Comparison of ENCODE assay signal across 2 cellular contexts in the genomic region with DNA sequence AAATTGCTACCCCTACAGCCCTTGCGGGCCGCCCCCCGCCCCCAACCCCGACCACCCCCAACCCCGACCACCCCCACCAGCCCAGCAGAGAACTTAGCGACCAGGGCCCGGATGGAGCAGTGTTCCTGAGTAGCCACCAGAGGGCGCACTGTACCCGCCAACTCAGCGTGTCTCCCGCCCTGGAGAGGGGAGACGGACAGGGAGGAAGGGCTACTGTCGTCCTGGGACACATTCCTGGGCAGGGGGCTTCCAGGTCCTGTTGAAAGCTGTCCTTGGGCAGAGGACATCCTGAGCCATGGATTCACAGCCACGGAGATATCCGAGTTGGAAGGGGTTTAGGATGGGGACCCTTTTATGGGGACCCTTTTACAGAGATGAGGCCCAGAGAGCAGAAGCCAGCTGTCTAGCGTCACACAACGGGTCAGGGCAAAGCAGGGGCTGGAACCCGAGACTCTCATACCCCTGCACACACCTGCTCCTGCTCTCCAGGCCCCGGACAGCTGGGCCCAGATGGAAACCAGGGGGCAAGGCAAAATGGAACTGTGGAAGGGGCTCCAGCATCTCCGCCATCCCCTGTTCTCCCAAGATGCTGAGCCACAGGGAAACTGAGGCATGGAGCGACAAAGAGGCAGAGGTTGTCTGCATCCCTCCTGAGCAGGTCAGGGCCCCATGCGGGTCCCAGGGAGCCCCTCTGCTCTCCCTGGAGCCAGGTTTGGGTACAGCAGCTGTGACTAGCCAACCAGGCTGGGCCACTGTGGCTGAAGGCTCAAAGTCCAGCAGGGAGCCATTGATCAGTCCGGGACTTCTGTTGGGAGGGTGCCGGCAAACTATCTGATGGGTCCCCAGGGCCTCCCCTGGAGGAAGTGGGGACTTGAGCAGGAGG.
TF ChIP-seq lines count a peak whose summit lies in the region.

No MANE protein-coding gene starts in this region.

TF ChIP-seq in HEK293, 187 proteins besides CTCF, POLR2A, EP300 and RAD21 (continued from another document):
- no peak for TF ChIP-seq ZNF2 (tag by site-specific recombination; IDR thresholded peaks at IDR 0.05)
- TF ChIP-seq ZNF76 (tag by site-specific recombination; IDR thresholded peaks at IDR 0.05; ENCODE audit: borderline replicate concordance, low read depth): no peak
- TF ChIP-seq ZNF311 (tag by site-specific recombination; IDR thresholded peaks at IDR 0.05; ENCODE audit: borderline replicate concordance): no peak
- no peak for TF ChIP-seq SP2 (tag by site-specific recombination; IDR thresholded peaks at IDR 0.05)
- TF ChIP-seq ZNF341 (tag by site-specific recombination; IDR thresholded peaks at IDR 0.05; ENCODE audit: low read depth): peak; percentile 49; the same call in 1 of the 2 replicates
- no peak for TF ChIP-seq ZNF366 (tag by site-specific recombination; conservative IDR thresholded peaks at IDR 0.05)

TF ChIP-seq in HepG2, 621 proteins besides CTCF, POLR2A, EP300 and RAD21 (continued from another document and continues in another):
- TF ChIP-seq ZNF513 (CRISPR knock-in tag; conservative IDR thresholded peaks at IDR 0.05) (no peak), RBFOX2 (IDR thresholded peaks at IDR 0.05; ENCODE audit: low read depth, low read length) (no peak), ZNF550 (CRISPR knock-in tag; IDR thresholded peaks at IDR 0.05; ENCODE audit: borderline replicate concordance) (no peak), NCOR1 (IDR thresholded peaks at IDR 0.05; ENCODE audit: borderline replicate concordance, low read length) (peak; percentile 79), KDM3A (CRISPR knock-in tag; IDR thresholded peaks at IDR 0.05; ENCODE audit: low read depth) (peak; percentile 42; the same call in 1 of the 2 replicates), ZNF687 (CRISPR knock-in tag; IDR thresholded peaks at IDR 0.05) (peak; percentile 58), ASH2L (IDR thresholded peaks at IDR 0.05; ENCODE audit: insufficient read length, low read depth, low read length) (peak; percentile 7), HNF4G (IDR thresholded peaks at IDR 0.05; ENCODE audit: borderline replicate concordance, low read depth, low read length) (peak; percentile 80), HNF4G (CRISPR knock-in tag; IDR thresholded peaks at IDR 0.05; ENCODE audit: borderline replicate concordance, low read depth) (peak; percentile 61; the same call in 1 of the 2 replicates), ZNF263 (CRISPR knock-in tag; IDR thresholded peaks at IDR 0.05) (0 out of 2 replicates have a peak, but pooled peaks have one; percentile 25), GABPA (IDR thresholded peaks at IDR 0.05; ENCODE audit: low read depth, low read length) (no peak), GABPA (CRISPR knock-in tag; IDR thresholded peaks at IDR 0.05; ENCODE audit: low read depth) (no peak), ZNF350 (CRISPR knock-in tag; IDR thresholded peaks at IDR 0.05; ENCODE audit: borderline replicate concordance, low read depth) (peak; percentile 9; the same call in 1 of the 2 replicates), ZNF891 (CRISPR knock-in tag; IDR thresholded peaks at IDR 0.05) (0 out of 2 replicates have a peak, but pooled peaks have one; percentile 12), U2AF2 (IDR thresholded peaks at IDR 0.05; ENCODE audit: low read depth, low read length) (0 out of 2 replicates have a peak, but pooled peaks have one; percentile 22), ZNF768 (CRISPR knock-in tag; IDR thresholded peaks at IDR 0.05) (peak; percentile 50; the same call in 1 of the 2 replicates), ZNF616 (CRISPR knock-in tag; IDR thresholded peaks at IDR 0.05; ENCODE audit: low read depth) (no peak), XRCC5 (optimal IDR thresholded peaks at IDR 0.05; ENCODE audit: low read length) (peak; percentile 52), NFRKB (IDR thresholded peaks at IDR 0.05) (no peak), MED8 (CRISPR knock-in tag; IDR thresholded peaks at IDR 0.05; ENCODE audit: insufficient replicate concordance) (no peak), ZGPAT (CRISPR knock-in tag; IDR thresholded peaks at IDR 0.05) (0 out of 2 replicates have a peak, but pooled peaks have one; percentile 26), SOX6 (IDR thresholded peaks at IDR 0.05) (no peak), SOX6 (CRISPR knock-in tag; IDR thresholded peaks at IDR 0.05) (peak; percentile 9; the same call in 1 of the 2 replicates), BCL6 (CRISPR knock-in tag; IDR thresholded peaks at IDR 0.05) (no peak; the same call in 1 of the 2 replicates), ZNF644 (CRISPR knock-in tag; IDR thresholded peaks at IDR 0.05; ENCODE audit: low read depth) (peak; percentile 93), TFDP1 (CRISPR knock-in tag; IDR thresholded peaks at IDR 0.05; ENCODE audit: borderline replicate concordance) (peak; percentile 63; the same call in 1 of the 2 replicates), SMC3 (IDR thresholded peaks at IDR 0.05; ENCODE audit: low read length) (peak; percentile 45), ZNF253 (CRISPR knock-in tag; IDR thresholded peaks at IDR 0.05; ENCODE audit: borderline replicate concordance) (0 out of 2 replicates have a peak, but pooled peaks have one; percentile 24)
- TF ChIP-seq, protein P1, sequence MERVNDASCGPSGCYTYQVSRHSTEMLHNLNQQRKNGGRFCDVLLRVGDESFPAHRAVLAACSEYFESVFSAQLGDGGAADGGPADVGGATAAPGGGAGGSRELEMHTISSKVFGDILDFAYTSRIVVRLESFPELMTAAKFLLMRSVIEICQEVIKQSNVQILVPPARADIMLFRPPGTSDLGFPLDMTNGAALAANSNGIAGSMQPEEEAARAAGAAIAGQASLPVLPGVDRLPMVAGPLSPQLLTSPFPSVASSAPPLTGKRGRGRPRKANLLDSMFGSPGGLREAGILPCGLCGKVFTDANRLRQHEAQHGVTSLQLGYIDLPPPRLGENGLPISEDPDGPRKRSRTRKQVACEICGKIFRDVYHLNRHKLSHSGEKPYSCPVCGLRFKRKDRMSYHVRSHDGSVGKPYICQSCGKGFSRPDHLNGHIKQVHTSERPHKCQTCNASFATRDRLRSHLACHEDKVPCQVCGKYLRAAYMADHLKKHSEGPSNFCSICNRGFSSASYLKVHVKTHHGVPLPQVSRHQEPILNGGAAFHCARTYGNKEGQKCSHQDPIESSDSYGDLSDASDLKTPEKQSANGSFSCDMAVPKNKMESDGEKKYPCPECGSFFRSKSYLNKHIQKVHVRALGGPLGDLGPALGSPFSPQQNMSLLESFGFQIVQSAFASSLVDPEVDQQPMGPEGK (CRISPR knock-in tag; IDR thresholded peaks at IDR 0.05): peak; percentile 56
- TF ChIP-seq, protein P2, sequence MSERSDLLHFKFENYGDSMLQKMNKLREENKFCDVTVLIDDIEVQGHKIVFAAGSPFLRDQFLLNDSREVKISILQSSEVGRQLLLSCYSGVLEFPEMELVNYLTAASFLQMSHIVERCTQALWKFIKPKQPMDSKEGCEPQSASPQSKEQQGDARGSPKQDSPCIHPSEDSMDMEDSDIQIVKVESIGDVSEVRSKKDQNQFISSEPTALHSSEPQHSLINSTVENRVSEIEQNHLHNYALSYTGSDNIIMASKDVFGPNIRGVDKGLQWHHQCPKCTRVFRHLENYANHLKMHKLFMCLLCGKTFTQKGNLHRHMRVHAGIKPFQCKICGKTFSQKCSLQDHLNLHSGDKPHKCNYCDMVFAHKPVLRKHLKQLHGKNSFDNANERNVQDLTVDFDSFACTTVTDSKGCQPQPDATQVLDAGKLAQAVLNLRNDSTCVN (CRISPR knock-in tag; IDR thresholded peaks at IDR 0.05; ENCODE audit: borderline replicate concordance): 0 out of 2 replicates have a peak, but pooled peaks have one; percentile 9
- TF ChIP-seq, protein P3, sequence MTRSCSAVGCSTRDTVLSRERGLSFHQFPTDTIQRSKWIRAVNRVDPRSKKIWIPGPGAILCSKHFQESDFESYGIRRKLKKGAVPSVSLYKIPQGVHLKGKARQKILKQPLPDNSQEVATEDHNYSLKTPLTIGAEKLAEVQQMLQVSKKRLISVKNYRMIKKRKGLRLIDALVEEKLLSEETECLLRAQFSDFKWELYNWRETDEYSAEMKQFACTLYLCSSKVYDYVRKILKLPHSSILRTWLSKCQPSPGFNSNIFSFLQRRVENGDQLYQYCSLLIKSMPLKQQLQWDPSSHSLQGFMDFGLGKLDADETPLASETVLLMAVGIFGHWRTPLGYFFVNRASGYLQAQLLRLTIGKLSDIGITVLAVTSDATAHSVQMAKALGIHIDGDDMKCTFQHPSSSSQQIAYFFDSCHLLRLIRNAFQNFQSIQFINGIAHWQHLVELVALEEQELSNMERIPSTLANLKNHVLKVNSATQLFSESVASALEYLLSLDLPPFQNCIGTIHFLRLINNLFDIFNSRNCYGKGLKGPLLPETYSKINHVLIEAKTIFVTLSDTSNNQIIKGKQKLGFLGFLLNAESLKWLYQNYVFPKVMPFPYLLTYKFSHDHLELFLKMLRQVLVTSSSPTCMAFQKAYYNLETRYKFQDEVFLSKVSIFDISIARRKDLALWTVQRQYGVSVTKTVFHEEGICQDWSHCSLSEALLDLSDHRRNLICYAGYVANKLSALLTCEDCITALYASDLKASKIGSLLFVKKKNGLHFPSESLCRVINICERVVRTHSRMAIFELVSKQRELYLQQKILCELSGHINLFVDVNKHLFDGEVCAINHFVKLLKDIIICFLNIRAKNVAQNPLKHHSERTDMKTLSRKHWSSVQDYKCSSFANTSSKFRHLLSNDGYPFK (CRISPR knock-in tag; IDR thresholded peaks at IDR 0.05; ENCODE audit: borderline replicate concordance): no peak
- TF ChIP-seq, protein P4, sequence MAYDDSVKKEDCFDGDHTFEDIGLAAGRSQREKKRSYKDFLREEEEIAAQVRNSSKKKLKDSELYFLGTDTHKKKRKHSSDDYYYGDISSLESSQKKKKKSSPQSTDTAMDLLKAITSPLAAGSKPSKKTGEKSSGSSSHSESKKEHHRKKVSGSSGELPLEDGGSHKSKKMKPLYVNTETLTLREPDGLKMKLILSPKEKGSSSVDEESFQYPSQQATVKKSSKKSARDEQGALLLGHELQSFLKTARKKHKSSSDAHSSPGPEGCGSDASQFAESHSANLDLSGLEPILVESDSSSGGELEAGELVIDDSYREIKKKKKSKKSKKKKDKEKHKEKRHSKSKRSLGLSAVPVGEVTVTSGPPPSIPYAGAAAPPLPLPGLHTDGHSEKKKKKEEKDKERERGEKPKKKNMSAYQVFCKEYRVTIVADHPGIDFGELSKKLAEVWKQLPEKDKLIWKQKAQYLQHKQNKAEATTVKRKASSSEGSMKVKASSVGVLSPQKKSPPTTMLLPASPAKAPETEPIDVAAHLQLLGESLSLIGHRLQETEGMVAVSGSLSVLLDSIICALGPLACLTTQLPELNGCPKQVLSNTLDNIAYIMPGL (CRISPR knock-in tag; IDR thresholded peaks at IDR 0.05; ENCODE audit: borderline replicate concordance in 1 of 2, low read depth in 1 of 2): peak; percentile 17 to 34; a peak in 1 of 4 replicates
- TF ChIP-seq, protein P5, sequence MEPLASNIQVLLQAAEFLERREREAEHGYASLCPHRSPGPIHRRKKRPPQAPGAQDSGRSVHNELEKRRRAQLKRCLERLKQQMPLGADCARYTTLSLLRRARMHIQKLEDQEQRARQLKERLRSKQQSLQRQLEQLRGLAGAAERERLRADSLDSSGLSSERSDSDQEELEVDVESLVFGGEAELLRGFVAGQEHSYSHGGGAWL (CRISPR knock-in tag; IDR thresholded peaks at IDR 0.05): no peak
